12 cellular contexts compared by ENCODE assay signal in genomic region chr9:93036887-93037475, GRCh38. TPM values are rescaled to one million over a fixed set of nuclear protein-coding genes. Genes with fewer than 3 reads are reported as not detected.
DNase-seq lines count a peak whose midpoint lies in the region; ATAC-seq and TF ChIP-seq lines count a peak whose summit lies in the region.
"Had no signal": no experiment of that assay in that cellular context is flagged by ENCODE, and none has a peak within 500 bp of the region (broad histone marks: within the 10 kb centered on the region; RNA-seq: fewer than 3 reads in every experiment).

No MANE protein-coding gene starts in this region.

- H3K27ac Mint-ChIP-seq in CD4-positive, CD25-positive, alpha-beta regulatory T cell, result peak overlapping the region; percentile 41 to 84 (median 76)
- H3K27ac Mint-ChIP-seq in activated naive CD8-positive, alpha-beta T cell treated with anti-CD3 and anti-CD28 coated beads for 36 hours, result peak overlapping the region; percentile 74
- peak overlapping the region; percentile 41 to 94 (median 90) for H3K27ac Mint-ChIP-seq in naive thymus-derived CD8-positive, alpha-beta T cell
- H3K27ac Mint-ChIP-seq in Calu3 (ENCODE audit: unreplicated experiment), result no peak overlapping the region

- intact Hi-C loops in Calu3 (cut with micrococcal nuclease; ENCODE audit: unreplicated experiment), result no loop called here

- peaks cover 0 to 2% (median 0%) of the 10 kb centered on the region in 7 donors for H3K9me3 Mint-ChIP-seq in CD4-positive, CD25-positive, alpha-beta regulatory T cell
- peaks cover 6% of the 10 kb centered on the region for H3K9me3 Mint-ChIP-seq in activated naive CD8-positive, alpha-beta T cell treated with anti-CD3 and anti-CD28 coated beads for 36 hours
- no peaks in the 10 kb centered on the region for H3K9me3 Mint-ChIP-seq in naive thymus-derived CD8-positive, alpha-beta T cell
- H3K9me3 Mint-ChIP-seq in Calu3 (ENCODE audit: low read depth, unreplicated experiment), result no peaks in the 10 kb centered on the region

- H3K36me3 Mint-ChIP-seq in CD4-positive, CD25-positive, alpha-beta regulatory T cell, result peaks cover 16% of the 10 kb centered on the region
- peaks cover 4% of the 10 kb centered on the region for H3K36me3 Mint-ChIP-seq in activated naive CD8-positive, alpha-beta T cell treated with anti-CD3 and anti-CD28 coated beads for 36 hours
- H3K36me3 Mint-ChIP-seq in naive thymus-derived CD8-positive, alpha-beta T cell, result peaks cover 0 to 38% (median 3%) of the 10 kb centered on the region in 3 donors
- H3K36me3 Mint-ChIP-seq in Calu3 (ENCODE audit: insufficient read depth, unreplicated experiment), result no peaks in the 10 kb centered on the region

- ATAC-seq in CD4-positive, CD25-positive, alpha-beta regulatory T cell (ENCODE audit: low read depth in 2 of 2), result no peak
- no peak for ATAC-seq in naive thymus-derived CD8-positive, alpha-beta T cell
- no peak for ATAC-seq in HG02798 (IDR thresholded peaks at IDR 0.05; ENCODE audit: poor library complexity, unreplicated experiment)
- ATAC-seq: SK-N-SH treated with all-trans-retinoic acid at 6 μM for 48 hours had no signal

- H3K4me1 ChIP-seq in CD4-positive, CD25-positive, alpha-beta regulatory T cell (ENCODE audit: control insufficient read depth, insufficient read depth, low read length, poor library complexity, severe bottlenecking), result peaks cover 9% of the 10 kb centered on the region
- H3K4me1 ChIP-seq: transverse colon had no signal

- BruUV-seq in Calu3 (replicated peaks; lab: Mats Ljungman, UMichigan), result no TSS peak

- no peaks in the 10 kb centered on the region for H3K9me3 ChIP-seq in CD4-positive, CD25-positive, alpha-beta regulatory T cell (ENCODE audit: control insufficient read depth in 2 of 2, low read length in 2 of 2)
- H3K9me3 ChIP-seq: transverse colon had no signal

- peak overlapping the region; percentile 14 for H3K27ac ChIP-seq in CD4-positive, CD25-positive, alpha-beta regulatory T cell (ENCODE audit: insufficient read depth, low read length, poor library complexity, severe bottlenecking)
- H3K27ac ChIP-seq: VCaP had no signal

- H3K4me1 Mint-ChIP-seq in CD4-positive, CD25-positive, alpha-beta regulatory T cell, result peaks cover 0 to 75% (median 16%) of the 10 kb centered on the region in 4 donors
- H3K4me1 Mint-ChIP-seq in activated naive CD8-positive, alpha-beta T cell treated with anti-CD3 and anti-CD28 coated beads for 36 hours, result peaks cover 35% of the 10 kb centered on the region
- peaks cover 32 to 79% (median 71%) of the 10 kb centered on the region in 4 donors for H3K4me1 Mint-ChIP-seq in naive thymus-derived CD8-positive, alpha-beta T cell
- H3K4me1 Mint-ChIP-seq in Calu3 (ENCODE audit: low read depth, unreplicated experiment), result no peaks in the 10 kb centered on the region

- peak; percentile 35 for TF ChIP-seq CTCF in GM12873 (IDR thresholded peaks at IDR 0.05; ENCODE audit: insufficient read depth, low read depth, low read length, missing control alignments)
- no peak for TF ChIP-seq CTCF in Calu3 (IDR thresholded peaks at IDR 0.05; ENCODE audit: unreplicated experiment)

- CTCF ChIA-PET in Calu3 (lab: Charles Lee), result interaction anchor here (0.6 kb wide), 1 partner anchor 45 kb away, joined by 5 read pairs; no protein-coding TSS in a partner anchor

- H3K4me3 ChIP-seq in CD4-positive, CD25-positive, alpha-beta regulatory T cell (ENCODE audit: low read depth, low read length), result no peak overlapping the region
- H3K4me3 ChIP-seq: transverse colon had no signal

- no peaks in the 10 kb centered on the region for H3K27me3 ChIP-seq in CD4-positive, CD25-positive, alpha-beta regulatory T cell (ENCODE audit: control insufficient read depth, insufficient read depth, low read length)
- H3K27me3 ChIP-seq: transverse colon had no signal

- peaks cover 4% of the 10 kb centered on the region for H3K27me3 Mint-ChIP-seq in CD4-positive, CD25-positive, alpha-beta regulatory T cell
- H3K27me3 Mint-ChIP-seq in activated naive CD8-positive, alpha-beta T cell treated with anti-CD3 and anti-CD28 coated beads for 36 hours, result no peaks in the 10 kb centered on the region
- no peaks in the 10 kb centered on the region for H3K27me3 Mint-ChIP-seq in naive thymus-derived CD8-positive, alpha-beta T cell
- H3K27me3 Mint-ChIP-seq in Calu3 (ENCODE audit: unreplicated experiment), result no peaks in the 10 kb centered on the region

- peaks cover 44% of the 10 kb centered on the region for H3K36me3 ChIP-seq in CD4-positive, CD25-positive, alpha-beta regulatory T cell (ENCODE audit: control insufficient read depth, insufficient read depth, low read length)
- H3K36me3 ChIP-seq: transverse colon had no signal

- POLR2A ChIA-PET in naive thymus-derived CD8-positive, alpha-beta T cell (lab: Charles Lee), result interaction anchor here (0.8 to 8.2 kb wide), 13 partner anchors 8 to 83 kb away, joined by 3 to 159 read pairs (median 7); no protein-coding TSS in a partner anchor

- H3K4me3 Mint-ChIP-seq in CD4-positive, CD25-positive, alpha-beta regulatory T cell, result peak overlapping the region in 2 of 4 donors; percentile 38 to 64
- no peak overlapping the region for H3K4me3 Mint-ChIP-seq in activated naive CD8-positive, alpha-beta T cell treated with anti-CD3 and anti-CD28 coated beads for 36 hours
- peak overlapping the region in 4 of 10 donors; percentile 7 to 52 (median 28) for H3K4me3 Mint-ChIP-seq in naive thymus-derived CD8-positive, alpha-beta T cell
- no peak overlapping the region for H3K4me3 Mint-ChIP-seq in Calu3 (ENCODE audit: low read depth, unreplicated experiment)

- DNase-seq in CD4-positive, CD25-positive, alpha-beta regulatory T cell, result no peak
- no peak for DNase-seq in activated naive CD8-positive, alpha-beta T cell treated with anti-CD3 and anti-CD28 coated beads for 36 hours
- DNase-seq in naive thymus-derived CD8-positive, alpha-beta T cell, result no peak
- DNase-seq in Calu3 (no peak), NCI-H1436 treated with DMSO at 0.1 percent for 48 hours (lab: John Stamatoyannopoulos, UW) (no peak)
- DNase-seq in activated CD4-positive, CD25-positive, alpha-beta regulatory T cell treated with anti-CD3 and anti-CD28 coated beads, Interleukin-2, amount 50 U/mL, for 72 hours, result no peak
- DNase-seq: cortex of kidney, transverse colon had no signal

RNA-seq across cellular contexts. Expression of gene SUSD3, which starts 21.5 kb away (rescaled TPM):
- 68.7 TPM for total RNA-seq in CD4-positive, CD25-positive, alpha-beta regulatory T cell
- polyA plus RNA-seq in CD4-positive, CD25-positive, alpha-beta regulatory T cell, result 100 to 1,000 TPM; 187 to 229 (median 210) TPM
- total RNA-seq in activated naive CD8-positive, alpha-beta T cell treated with anti-CD3 and anti-CD28 coated beads for 36 hours, result 10 to 100 TPM; 27.1 to 28.8 TPM
- 10 to 100 TPM; 62.1 to 64.0 TPM for total RNA-seq in naive thymus-derived CD8-positive, alpha-beta T cell
- 100 to 1,000 TPM in 2 of 3 donors, 10 to 100 TPM in 1; 86.7 to 208 (median 145) TPM for polyA plus RNA-seq in naive thymus-derived CD8-positive, alpha-beta T cell
- total RNA-seq in Calu3 (2022), result 0.69 and 1.3 TPM in 2 replicates

RNA-seq across cellular contexts. Expression of gene CARD19, which starts 59.0 kb away (rescaled TPM):
- 60.0 TPM for total RNA-seq in CD4-positive, CD25-positive, alpha-beta regulatory T cell
- polyA plus RNA-seq in CD4-positive, CD25-positive, alpha-beta regulatory T cell, result 10 to 100 TPM; 64.8 to 89.1 (median 75.3) TPM
- 10 to 100 TPM; 36.5 to 38.6 TPM for total RNA-seq in activated naive CD8-positive, alpha-beta T cell treated with anti-CD3 and anti-CD28 coated beads for 36 hours
- total RNA-seq in naive thymus-derived CD8-positive, alpha-beta T cell, result 10 to 100 TPM; 68.9 to 71.2 TPM
- 10 to 100 TPM; 56.3 to 62.9 (median 56.9) TPM for polyA plus RNA-seq in naive thymus-derived CD8-positive, alpha-beta T cell
- total RNA-seq in Calu3 (2022), result 26.1 and 26.4 TPM in 2 replicates

Comparison
In these comparisons a context has a peak if more than half of its experiments do, and no peak if none do; other contexts are left out.
1. RNA of gene SUSD3, which starts 21.5 kb away (total RNA-seq): 68.7 TPM in CD4-positive, CD25-positive, alpha-beta regulatory T cell (single experiment), 62.1 to 64.0 TPM in naive thymus-derived CD8-positive, alpha-beta T cell and 27.1 to 28.8 TPM in activated naive CD8-positive, alpha-beta T cell treated with anti-CD3 and anti-CD28 coated beads for 36 hours; 0.69 to 1.3 TPM in Calu3; every median in the first group is over 10 times any median in the second.